In the genomic region with DNA sequence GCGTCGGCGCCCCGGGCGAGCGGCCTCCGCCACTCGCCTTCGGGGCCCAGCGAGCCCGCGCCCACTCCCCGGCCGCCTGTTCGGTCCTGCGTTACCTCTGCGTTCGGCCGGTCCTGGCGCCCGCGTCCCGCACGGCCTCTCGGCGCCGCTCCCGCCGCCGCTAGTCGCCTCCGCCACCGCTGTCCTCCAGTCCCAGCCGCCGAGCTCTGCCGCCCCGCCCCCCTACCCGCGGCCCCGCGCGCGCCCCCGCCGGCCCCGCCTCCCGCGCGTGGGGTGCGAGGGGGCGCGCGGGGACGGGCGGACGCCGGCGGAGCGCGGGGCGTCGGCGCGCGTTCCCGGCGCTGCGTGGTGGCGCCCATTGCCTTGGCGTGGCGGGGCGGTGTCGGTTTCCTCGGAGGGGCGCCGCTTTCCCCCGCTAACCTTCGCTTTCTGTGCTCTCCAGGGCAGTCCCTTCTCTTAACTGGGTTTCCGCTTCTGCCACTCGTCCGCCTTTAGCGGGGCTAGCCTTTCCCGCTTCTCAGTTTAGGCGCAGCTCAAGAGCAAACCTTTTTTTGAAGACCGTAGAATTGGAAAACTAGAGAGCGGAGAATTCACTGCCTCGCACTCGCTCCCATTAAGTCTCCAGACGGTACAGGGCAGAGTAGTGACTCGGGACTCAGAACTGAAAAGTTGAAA, we compare ENCODE assay signal across 8 cellular contexts. TPM values are rescaled to one million over a fixed set of nuclear protein-coding genes. Genes with fewer than 3 reads are reported as not detected.
A peak's percentile ranks its signal among the peaks of the same experiment; 100 is the strongest.
DNase-seq lines count a peak whose midpoint lies in the region; ATAC-seq and TF ChIP-seq lines count a peak whose summit lies in the region.

A gene with protein sequence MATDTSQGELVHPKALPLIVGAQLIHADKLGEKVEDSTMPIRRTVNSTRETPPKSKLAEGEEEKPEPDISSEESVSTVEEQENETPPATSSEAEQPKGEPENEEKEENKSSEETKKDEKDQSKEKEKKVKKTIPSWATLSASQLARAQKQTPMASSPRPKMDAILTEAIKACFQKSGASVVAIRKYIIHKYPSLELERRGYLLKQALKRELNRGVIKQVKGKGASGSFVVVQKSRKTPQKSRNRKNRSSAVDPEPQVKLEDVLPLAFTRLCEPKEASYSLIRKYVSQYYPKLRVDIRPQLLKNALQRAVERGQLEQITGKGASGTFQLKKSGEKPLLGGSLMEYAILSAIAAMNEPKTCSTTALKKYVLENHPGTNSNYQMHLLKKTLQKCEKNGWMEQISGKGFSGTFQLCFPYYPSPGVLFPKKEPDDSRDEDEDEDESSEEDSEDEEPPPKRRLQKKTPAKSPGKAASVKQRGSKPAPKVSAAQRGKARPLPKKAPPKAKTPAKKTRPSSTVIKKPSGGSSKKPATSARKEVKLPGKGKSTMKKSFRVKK (minus strand): TSS at position 208 of the 675 bp plus-strand sequence. CDS start 6,867 bp downstream, outside the sequence.

- H3K9ac ChIP-seq in ES-I3 (ENCODE audit: low read depth, low read length): peak within 1 kb of the TSS; percentile 67

- in situ Hi-C loops in SK-MEL-5 (cut with HindIII; ENCODE audit: low pct_unique_long_range_greater_than_20kb, low sequenced_read_pairs): no loop called here

- 0% methylated on average over 2 of the region's 90 CpGs; no CpG with 5 or more reads in 1 of the 2 donors for WGBS in gastroesophageal sphincter (ENCODE audit: low coverage in 1 of 2), 2 donors

- ATAC-seq in gastroesophageal sphincter: peak; percentile 85

- H3K4me3 ChIP-seq in gastroesophageal sphincter: peak within 1 kb of the TSS; percentile 76 to 97

- H3K36me3 ChIP-seq in ES-I3 (ENCODE audit: insufficient read depth, low read length) (no peaks in the 10 kb centered on the region), gastroesophageal sphincter (no peaks in the 10 kb centered on the region)

- H3K9me3 ChIP-seq in ES-I3 (ENCODE audit: control insufficient read depth, insufficient read depth, low read length) (no peaks in the 10 kb centered on the region), gastroesophageal sphincter (no peaks in the 10 kb centered on the region)

- H3K4me1 ChIP-seq in ES-I3 (ENCODE audit: insufficient read depth, low read length) (no peaks in the 10 kb centered on the region), gastroesophageal sphincter (peaks cover 0 to 45% (median 8%) of the 10 kb centered on the region in 3 donors)

- H3K27ac ChIP-seq in gastroesophageal sphincter (peak within 1 kb of the TSS; percentile 90 to 99 (median 94)), substantia nigra (ENCODE audit: low read depth, low read length, poor library complexity, severe bottlenecking) (peak within 1 kb of the TSS; percentile 95)

- no peak for TF ChIP-seq EP300 in gastroesophageal sphincter (IDR thresholded peaks at IDR 0.05)

- peak in 1 of 4 experiments; percentile 12 for TF ChIP-seq CTCF in gastroesophageal sphincter (IDR thresholded peaks at IDR 0.05)

- peak; percentile 69 to 76 for TF ChIP-seq POLR2A in gastroesophageal sphincter (IDR thresholded peaks at IDR 0.05)

- DNase-seq in GOT3 (lab: John Stamatoyannopoulos, UW) (peak; percentile 78), LHCN-M2 (ENCODE audit: low read depth) (peak; percentile 62), SK-MEL-5 (ENCODE audit: low read depth, low spot score) (peak; percentile 60), nucleus accumbens (lab: John Stamatoyannopoulos, UW) (peak in 53 of 56 donors; percentile 13 to 94 (median 75)), substantia nigra (lab: John Stamatoyannopoulos, UW) (peak in 46 of 49 donors; percentile 39 to 87 (median 73))
- peak; percentile 85 for DNase-seq in activated naive CD4-positive, alpha-beta T cell treated with Interleukin-2 at 50 U/mL for 16 hours

- H3K27me3 ChIP-seq in gastroesophageal sphincter: no peaks in the 10 kb centered on the region

RNA-seq across cellular contexts. Expression of the gene that starts here (rescaled TPM):
- total RNA-seq in LHCN-M2 (2014; rRNA removed): 201 and 218 TPM in 2 replicates
- 77.4 TPM for polyA plus RNA-seq in LHCN-M2 (2012)
- 243 and 251 TPM in 2 replicates for total RNA-seq in SK-MEL-5 (2014; rRNA removed; shearing (Covaris generic))
- polyA plus RNA-seq in SK-MEL-5 (2015; cell fraction: cytosol; rRNA removed): 245 and 270 TPM in 2 replicates
- polyA plus RNA-seq in SK-MEL-5 (2015; cell fraction: nucleus; rRNA removed): 686 and 734 TPM in 2 replicates
- 100 to 1,000 TPM; 221 to 322 (median 237) TPM for total RNA-seq in gastroesophageal sphincter

Comparison
In these comparisons a context has a peak if more than half of its experiments do, and no peak if none do; other contexts are left out.
1. Peak in every context shown above with its lines: DNase-seq, ATAC-seq, H3K4me3 ChIP-seq and H3K27ac ChIP-seq.